ENCODE assay signal across 22 cellular contexts in the genomic region with DNA sequence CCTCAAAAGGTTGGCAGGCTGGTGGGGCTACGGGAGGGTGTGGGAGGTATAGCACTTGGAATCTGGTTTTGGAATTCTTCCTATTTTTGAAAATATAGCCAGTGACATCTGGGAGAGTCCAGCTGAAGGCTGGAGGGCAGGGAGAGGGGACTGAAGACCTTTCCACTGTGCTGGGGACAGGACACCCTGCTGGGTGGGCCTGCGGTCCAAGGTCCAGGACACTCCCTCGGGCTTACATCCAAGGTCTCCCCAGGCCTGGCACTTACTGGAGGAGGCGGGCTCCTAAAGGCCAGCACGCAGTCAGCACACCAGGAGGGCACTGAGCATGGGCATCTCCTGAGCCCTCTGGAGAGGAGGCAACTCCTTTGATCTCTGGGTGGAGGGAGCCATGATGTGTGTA. TPM values are rescaled to one million over a fixed set of nuclear protein-coding genes. Genes with fewer than 3 reads are reported as not detected.
DNase-seq lines count a peak whose midpoint lies in the region; ATAC-seq, FAIRE-seq and TF ChIP-seq lines count a peak whose summit lies in the region.
"Had no signal": no experiment of that assay in that cellular context is flagged by ENCODE, and none has a peak within 500 bp of the region (broad histone marks: within the 10 kb centered on the region; RNA-seq: fewer than 3 reads in every experiment).

No MANE protein-coding gene starts in this region.

- no TSS peak for BruUV-seq in Caco-2 (replicated peaks; lab: Mats Ljungman, UMichigan)

- WGBS in small intestine, 3 donors: 5 to 46% (median 25%) methylated on average over 5 of the region's 5 CpGs
- 80% methylated on average over 5 of the region's 5 CpGs for WGBS in prostate gland

- no peaks in the 10 kb centered on the region for H3K27me3 Mint-ChIP-seq in Caco-2 (ENCODE audit: insufficient read depth, unreplicated experiment)

- TF ChIP-seq CTCF in Caco-2 (IDR thresholded peaks at IDR 0.05; ENCODE audit: insufficient read depth in 1 of 2, low read depth in 1 of 2, low read length in 1 of 2, severe bottlenecking in 1 of 2, unreplicated experiment in 1 of 2) (no peak), prostate gland (IDR thresholded peaks at IDR 0.05) (no peak)

- no peak for TF ChIP-seq POLR2A in prostate gland (IDR thresholded peaks at IDR 0.05)

- H3K27me3 ChIP-seq in Caco-2 (replicated peaks; ENCODE audit: control insufficient read depth, insufficient read depth, low read length) (no peaks in the 10 kb centered on the region), MG63 (no peaks in the 10 kb centered on the region), small intestine (ENCODE audit: control insufficient read depth in 2 of 2, insufficient read depth in 2 of 2, low read length in 2 of 2) (no peaks in the 10 kb centered on the region), prostate gland (replicated peaks; ENCODE audit: insufficient read depth) (no peaks in the 10 kb centered on the region)
- H3K27me3 ChIP-seq: BLaER1 treated with 17β-estradiol and CSF1 and Interleukin-3, amounts not matched to agents 10 nM and 100 nM had no signal

- H3K36me3 ChIP-seq in Caco-2 (ENCODE audit: control insufficient read depth, insufficient read depth, low read length) (no peaks in the 10 kb centered on the region), MG63 (no peaks in the 10 kb centered on the region; the same call in 1 of the 2 replicates), small intestine (ENCODE audit: control insufficient read depth in 2 of 2, insufficient read depth in 2 of 2, low read length in 2 of 2) (no peaks in the 10 kb centered on the region), prostate gland (no peaks in the 10 kb centered on the region)
- H3K36me3 ChIP-seq: BLaER1 treated with 17β-estradiol and CSF1 and Interleukin-3, amounts not matched to agents 10 nM and 100 nM had no signal

- H3K4me3 Mint-ChIP-seq in Caco-2 (ENCODE audit: unreplicated experiment): no peak overlapping the region
- H3K4me3 Mint-ChIP-seq: CD8-positive, alpha-beta T cell had no signal

- H3K9me3 Mint-ChIP-seq in Caco-2 (ENCODE audit: unreplicated experiment): peaks cover 9% of the 10 kb centered on the region
- H3K9me3 Mint-ChIP-seq: CD8-positive, alpha-beta T cell had no signal

- CTCF ChIA-PET in Caco-2 (lab: Charles Lee): interaction anchor here (1.1 kb wide), 1 partner anchor 60 kb away, joined by 13 read pairs; no protein-coding TSS in a partner anchor

- peak overlapping the region; percentile 92 for H3K27ac Mint-ChIP-seq in Caco-2 (ENCODE audit: unreplicated experiment)
- H3K27ac Mint-ChIP-seq: CD8-positive, alpha-beta T cell had no signal

- intact Hi-C loops in Caco-2 (cut with micrococcal nuclease; ENCODE audit: unreplicated experiment): no loop called here
- intact Hi-C loops in prostate gland (cut with DNase I): no loop called here

- H3K4me1 ChIP-seq in Caco-2 (peaks cover 95% of the 10 kb centered on the region), small intestine (ENCODE audit: control insufficient read depth in 2 of 2, insufficient read depth in 1 of 2, low read depth in 1 of 2, low read length in 1 of 2) (peaks cover 3 to 6% of the 10 kb centered on the region in 2 donors), prostate gland (replicated peaks) (no peaks in the 10 kb centered on the region)

- H3K4me3 ChIP-seq in Caco-2 (ENCODE audit: low read depth, low read length) (no peak overlapping the region), MG63 (no peak overlapping the region), small intestine (ENCODE audit: low read depth in 1 of 2, low read length in 2 of 2) (no peak overlapping the region), prostate gland (no peak overlapping the region)
- H3K4me3 ChIP-seq: BLaER1 treated with 17β-estradiol and CSF1 and Interleukin-3, amounts not matched to agents 10 nM and 100 nM had no signal

- ATAC-seq in left lobe of liver (peak; percentile 68), GM21528 (IDR thresholded peaks at IDR 0.05; ENCODE audit: low FRiP score, unreplicated experiment) (no peak)
- ATAC-seq: CD8-positive, alpha-beta T cell had no signal

- DNase-seq in Caco-2 (no peak), MG63 (peak; percentile 35), left lobe of liver (ENCODE audit: low spot score) (peak; percentile 48), small intestine (peak; percentile 84), HK-2 (ENCODE audit: unreplicated experiment) (no peak), prostate gland (ENCODE audit: low spot score) (no peak)
- DNase-seq: CD8-positive, alpha-beta T cell; DMS79; NCI-H1694 treated with DMSO at 0.1 percent for 48 hours; NCI-H2107; NCI-H510A; NCI-H748 treated with DMSO at 0.1 percent for 48 hours; SHP77 treated with DMSO at 0.1 percent for 48 hours; SK-N-SH had no signal

- H3K36me3 Mint-ChIP-seq in Caco-2 (ENCODE audit: insufficient read depth, unreplicated experiment): peaks cover 32% of the 10 kb centered on the region
- H3K36me3 Mint-ChIP-seq: CD8-positive, alpha-beta T cell had no signal

- peaks cover 78% of the 10 kb centered on the region for H3K4me1 Mint-ChIP-seq in Caco-2 (ENCODE audit: low read depth, unreplicated experiment)

- H3K27ac ChIP-seq in small intestine (ENCODE audit: low read depth in 1 of 2, low read length in 1 of 2): no peak overlapping the region
- no peak overlapping the region for H3K27ac ChIP-seq in prostate gland
- H3K27ac ChIP-seq: BLaER1 treated with 17β-estradiol and CSF1 and Interleukin-3, amounts not matched to agents 10 nM and 100 nM had no signal

- no peak for FAIRE-seq in small intestine (lab: Jason Lieb, UNC)
- FAIRE-seq: D721Med, GM12892, GM18507, H54, HTR-8/SVneo had no signal

- no peaks in the 10 kb centered on the region for H3K9me3 ChIP-seq in Caco-2
- no peaks in the 10 kb centered on the region for H3K9me3 ChIP-seq in MG63
- H3K9me3 ChIP-seq in small intestine (ENCODE audit: control insufficient read depth, low read depth): no peaks in the 10 kb centered on the region
- no peaks in the 10 kb centered on the region for H3K9me3 ChIP-seq in prostate gland
- H3K9me3 ChIP-seq: SK-N-SH had no signal

- POLR2A ChIA-PET in Caco-2 (lab: Charles Lee): interaction anchor here (1.0 kb wide), 1 partner anchor 22 kb away, joined by 3 read pairs; no protein-coding TSS in a partner anchor

RNA-seq across cellular contexts. Expression of a gene that starts 35.4 kb away (rescaled TPM):
- total RNA-seq in Caco-2 (2022) (37.8 and 48.5 TPM in 2 replicates), left lobe of liver (0.65 TPM), prostate gland (1 to 10 TPM; 2.9 to 4.0 TPM)
- 2.4 and 4.5 TPM in 2 replicates for total RNA-seq in MG63 (2014; rRNA removed; shearing (Covaris generic); ENCODE audit: low replicate concordance)
- polyA plus RNA-seq in small intestine: 1 to 10 TPM; 1.3 to 6.9 (median 2.2) TPM
- total RNA-seq: CD8-positive, alpha-beta T cell; OCI-LY7 had no signal

Comparison
In these comparisons a context has a peak if more than half of its experiments do, and no peak if none do; other contexts are left out.
1. DNase-seq: peak in MG63 (single experiment), left lobe of liver (single experiment) and small intestine (single experiment); none in Caco-2 (0 of 2), HK-2 (single experiment) and prostate gland (single experiment).